Comparison of ENCODE assay signal across 1 cellular context in the genomic region with DNA sequence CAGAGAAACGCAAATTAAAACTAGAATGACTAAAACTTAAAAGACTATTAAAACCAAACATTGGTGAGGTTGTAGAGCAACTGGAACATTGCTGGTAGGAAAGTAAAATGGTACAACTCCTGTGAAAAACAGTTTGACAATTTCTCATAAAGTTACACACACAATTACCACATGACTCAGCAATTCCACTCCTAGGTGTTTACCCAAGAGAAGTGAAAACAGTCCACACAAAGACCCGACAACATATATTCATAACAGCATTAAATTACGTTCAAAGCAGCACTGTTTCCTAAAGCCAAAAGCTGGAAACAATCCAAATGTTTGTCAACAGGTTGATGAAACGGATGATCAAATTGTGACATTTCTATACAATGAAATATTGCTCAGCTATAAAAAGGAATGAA.
TF ChIP-seq lines count a peak whose summit lies in the region.

No MANE protein-coding gene starts in this region.

TF ChIP-seq in endothelial cell of umbilical vein, 7 proteins besides CTCF, POLR2A, EP300 and RAD21:
- TF ChIP-seq EZH2 (IDR thresholded peaks at IDR 0.05; ENCODE audit: borderline replicate concordance, low read depth, low read length, severe bottlenecking) (no peak), FOS (IDR thresholded peaks at IDR 0.05; ENCODE audit: borderline replicate concordance, insufficient read depth, low read length) (no peak), JUN (IDR thresholded peaks at IDR 0.05; ENCODE audit: borderline replicate concordance, insufficient read depth, insufficient read length, low read depth) (no peak), POLR2AphosphoS5 (IDR thresholded peaks at IDR 0.05; ENCODE audit: insufficient read depth, low read depth, low read length) (no peak), GATA2 (IDR thresholded peaks at IDR 0.05; ENCODE audit: insufficient read depth, insufficient read length, low read depth, low read length) (no peak), MYC (IDR thresholded peaks at IDR 0.05; ENCODE audit: low read depth, low read length) (no peak)
- TF ChIP-seq, protein P1, sequence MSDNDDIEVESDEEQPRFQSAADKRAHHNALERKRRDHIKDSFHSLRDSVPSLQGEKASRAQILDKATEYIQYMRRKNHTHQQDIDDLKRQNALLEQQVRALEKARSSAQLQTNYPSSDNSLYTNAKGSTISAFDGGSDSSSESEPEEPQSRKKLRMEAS (IDR thresholded peaks at IDR 0.05; ENCODE audit: insufficient read depth, insufficient read length): no peak
TF ChIP-seq in endothelial cell of umbilical vein: peak in this region for 0.
